ENCODE assay signal across 2 cellular contexts in the genomic region with DNA sequence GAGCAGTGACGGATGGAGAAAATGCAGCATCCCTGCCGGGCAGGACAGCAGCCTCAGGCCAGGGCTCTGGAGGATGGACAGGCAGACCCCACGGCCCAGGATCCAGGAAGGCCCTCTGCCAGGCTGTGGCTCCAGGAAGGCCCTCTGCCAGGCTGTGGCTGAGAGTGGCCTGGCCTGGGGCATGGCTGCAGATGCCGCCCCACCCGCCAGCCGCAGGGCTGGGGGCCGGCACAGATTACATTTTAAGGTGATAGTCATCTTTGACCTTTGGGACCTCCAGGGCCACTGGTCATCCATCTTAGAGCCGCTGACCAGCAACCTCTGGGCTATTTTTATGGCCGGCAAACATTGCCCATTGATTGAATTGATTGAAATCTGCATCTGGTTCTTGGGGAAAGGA.
TF ChIP-seq lines count a peak whose summit lies in the region.

No MANE protein-coding gene starts in this region.

TF ChIP-seq in GM23338, 12 proteins besides CTCF, POLR2A, EP300 and RAD21 (continues in another document):
- TF ChIP-seq ZNF114 (CRISPR knock-in tag; IDR thresholded peaks at IDR 0.05) (no peak), NANOG (IDR thresholded peaks at IDR 0.05; ENCODE audit: borderline replicate concordance) (no peak), POLR2AphosphoS5 (IDR thresholded peaks at IDR 0.05; ENCODE audit: low read depth) (no peak), CREB1 (CRISPR knock-in tag; IDR thresholded peaks at IDR 0.05; ENCODE audit: low read depth) (no peak), EZH2 (IDR thresholded peaks at IDR 0.05; ENCODE audit: low read depth, unreplicated experiment) (no peak), ZNF331 (CRISPR knock-in tag; IDR thresholded peaks at IDR 0.05; ENCODE audit: low read depth) (no peak), ZNF462 (CRISPR knock-in tag; IDR thresholded peaks at IDR 0.05) (no peak), EZH2phosphoT487 (IDR thresholded peaks at IDR 0.05; ENCODE audit: unreplicated experiment) (no peak)
- TF ChIP-seq, protein P1, sequence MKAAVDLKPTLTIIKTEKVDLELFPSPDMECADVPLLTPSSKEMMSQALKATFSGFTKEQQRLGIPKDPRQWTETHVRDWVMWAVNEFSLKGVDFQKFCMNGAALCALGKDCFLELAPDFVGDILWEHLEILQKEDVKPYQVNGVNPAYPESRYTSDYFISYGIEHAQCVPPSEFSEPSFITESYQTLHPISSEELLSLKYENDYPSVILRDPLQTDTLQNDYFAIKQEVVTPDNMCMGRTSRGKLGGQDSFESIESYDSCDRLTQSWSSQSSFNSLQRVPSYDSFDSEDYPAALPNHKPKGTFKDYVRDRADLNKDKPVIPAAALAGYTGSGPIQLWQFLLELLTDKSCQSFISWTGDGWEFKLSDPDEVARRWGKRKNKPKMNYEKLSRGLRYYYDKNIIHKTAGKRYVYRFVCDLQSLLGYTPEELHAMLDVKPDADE (IDR thresholded peaks at IDR 0.05) = no peak
- TF ChIP-seq, protein P2, sequence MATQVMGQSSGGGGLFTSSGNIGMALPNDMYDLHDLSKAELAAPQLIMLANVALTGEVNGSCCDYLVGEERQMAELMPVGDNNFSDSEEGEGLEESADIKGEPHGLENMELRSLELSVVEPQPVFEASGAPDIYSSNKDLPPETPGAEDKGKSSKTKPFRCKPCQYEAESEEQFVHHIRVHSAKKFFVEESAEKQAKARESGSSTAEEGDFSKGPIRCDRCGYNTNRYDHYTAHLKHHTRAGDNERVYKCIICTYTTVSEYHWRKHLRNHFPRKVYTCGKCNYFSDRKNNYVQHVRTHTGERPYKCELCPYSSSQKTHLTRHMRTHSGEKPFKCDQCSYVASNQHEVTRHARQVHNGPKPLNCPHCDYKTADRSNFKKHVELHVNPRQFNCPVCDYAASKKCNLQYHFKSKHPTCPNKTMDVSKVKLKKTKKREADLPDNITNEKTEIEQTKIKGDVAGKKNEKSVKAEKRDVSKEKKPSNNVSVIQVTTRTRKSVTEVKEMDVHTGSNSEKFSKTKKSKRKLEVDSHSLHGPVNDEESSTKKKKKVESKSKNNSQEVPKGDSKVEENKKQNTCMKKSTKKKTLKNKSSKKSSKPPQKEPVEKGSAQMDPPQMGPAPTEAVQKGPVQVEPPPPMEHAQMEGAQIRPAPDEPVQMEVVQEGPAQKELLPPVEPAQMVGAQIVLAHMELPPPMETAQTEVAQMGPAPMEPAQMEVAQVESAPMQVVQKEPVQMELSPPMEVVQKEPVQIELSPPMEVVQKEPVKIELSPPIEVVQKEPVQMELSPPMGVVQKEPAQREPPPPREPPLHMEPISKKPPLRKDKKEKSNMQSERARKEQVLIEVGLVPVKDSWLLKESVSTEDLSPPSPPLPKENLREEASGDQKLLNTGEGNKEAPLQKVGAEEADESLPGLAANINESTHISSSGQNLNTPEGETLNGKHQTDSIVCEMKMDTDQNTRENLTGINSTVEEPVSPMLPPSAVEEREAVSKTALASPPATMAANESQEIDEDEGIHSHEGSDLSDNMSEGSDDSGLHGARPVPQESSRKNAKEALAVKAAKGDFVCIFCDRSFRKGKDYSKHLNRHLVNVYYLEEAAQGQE (IDR thresholded peaks at IDR 0.05; ENCODE audit: unreplicated experiment) = no peak

TF ChIP-seq in IMR-90, 13 proteins besides CTCF, POLR2A, EP300 and RAD21:
- no peak for TF ChIP-seq MAFK (IDR thresholded peaks at IDR 0.05; ENCODE audit: low read depth, low read length)
- TF ChIP-seq FOS (IDR thresholded peaks at IDR 0.05; ENCODE audit: low read depth, low read length) = no peak
- TF ChIP-seq, protein P3, sequence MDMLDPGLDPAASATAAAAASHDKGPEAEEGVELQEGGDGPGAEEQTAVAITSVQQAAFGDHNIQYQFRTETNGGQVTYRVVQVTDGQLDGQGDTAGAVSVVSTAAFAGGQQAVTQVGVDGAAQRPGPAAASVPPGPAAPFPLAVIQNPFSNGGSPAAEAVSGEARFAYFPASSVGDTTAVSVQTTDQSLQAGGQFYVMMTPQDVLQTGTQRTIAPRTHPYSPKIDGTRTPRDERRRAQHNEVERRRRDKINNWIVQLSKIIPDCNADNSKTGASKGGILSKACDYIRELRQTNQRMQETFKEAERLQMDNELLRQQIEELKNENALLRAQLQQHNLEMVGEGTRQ (IDR thresholded peaks at IDR 0.05; ENCODE audit: low read depth, low read length) = no peak
- no peak for TF ChIP-seq CEBPB (IDR thresholded peaks at IDR 0.05; ENCODE audit: low read depth, low read length)
- TF ChIP-seq BHLHE40 (IDR thresholded peaks at IDR 0.05; ENCODE audit: low read depth, low read length) = no peak
- TF ChIP-seq, protein P4, sequence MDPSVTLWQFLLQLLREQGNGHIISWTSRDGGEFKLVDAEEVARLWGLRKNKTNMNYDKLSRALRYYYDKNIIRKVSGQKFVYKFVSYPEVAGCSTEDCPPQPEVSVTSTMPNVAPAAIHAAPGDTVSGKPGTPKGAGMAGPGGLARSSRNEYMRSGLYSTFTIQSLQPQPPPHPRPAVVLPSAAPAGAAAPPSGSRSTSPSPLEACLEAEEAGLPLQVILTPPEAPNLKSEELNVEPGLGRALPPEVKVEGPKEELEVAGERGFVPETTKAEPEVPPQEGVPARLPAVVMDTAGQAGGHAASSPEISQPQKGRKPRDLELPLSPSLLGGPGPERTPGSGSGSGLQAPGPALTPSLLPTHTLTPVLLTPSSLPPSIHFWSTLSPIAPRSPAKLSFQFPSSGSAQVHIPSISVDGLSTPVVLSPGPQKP (IDR thresholded peaks at IDR 0.05; ENCODE audit: borderline replicate concordance, low read depth, low read length) = no peak
- no peak for TF ChIP-seq RFX5 (IDR thresholded peaks at IDR 0.05; ENCODE audit: low read depth, low read length)
- no peak for TF ChIP-seq CHD1 (IDR thresholded peaks at IDR 0.05; ENCODE audit: low read depth, low read length)
TF ChIP-seq in IMR-90: peak in this region for 0.
